Comparison of ENCODE assay signal across 9 cellular contexts in genomic region chr18:62663731-62664336, GRCh38. TPM values are rescaled to one million over a fixed set of nuclear protein-coding genes. Genes with fewer than 3 reads are reported as not detected.
DNase-seq lines count a peak whose midpoint lies in the region; ATAC-seq, FAIRE-seq and TF ChIP-seq lines count a peak whose summit lies in the region.
"Had no signal": no experiment of that assay in that cellular context is flagged by ENCODE, and none has a peak within 500 bp of the region (broad histone marks: within the 10 kb centered on the region; RNA-seq: fewer than 3 reads in every experiment).

No MANE protein-coding gene starts in this region.

- H3K27me3 ChIP-seq in bronchial epithelial cell (ENCODE audit: control insufficient read depth, insufficient read depth, low read length): no peaks in the 10 kb centered on the region

- ATAC-seq in GM19438 (IDR thresholded peaks at IDR 0.05; ENCODE audit: low read depth, unreplicated experiment): peak; percentile 71
- peak; percentile 89 for ATAC-seq in HG03439 (IDR thresholded peaks at IDR 0.05; ENCODE audit: unreplicated experiment)
- ATAC-seq in activated naive CD8-positive, alpha-beta T cell treated with anti-CD3 and anti-CD28 coated beads, Interleukin-2, amount 50 U/mL, for 24 hours: no peak

- no peaks in the 10 kb centered on the region for H3K36me3 ChIP-seq in bronchial epithelial cell (ENCODE audit: control insufficient read depth, insufficient read depth, low read length)

- no peak overlapping the region for H3K27ac Mint-ChIP-seq in activated naive CD8-positive, alpha-beta T cell treated with anti-CD3 and anti-CD28 coated beads, Interleukin-2, amount 50 U/mL, for 24 hours
- H3K27ac Mint-ChIP-seq: stimulated activated naive CD8-positive, alpha-beta T cell treated with anti-CD3 and anti-CD28 coated beads, Interleukin-15, Interleukin-2, amounts not matched to agents 100 ng/mL and 50 ng/mL, for 24 hours had no signal

- H3K4me1 Mint-ChIP-seq in activated naive CD8-positive, alpha-beta T cell treated with anti-CD3 and anti-CD28 coated beads, Interleukin-2, amount 50 U/mL, for 24 hours: peaks cover 3% of the 10 kb centered on the region

- H3K4me3 Mint-ChIP-seq in activated naive CD8-positive, alpha-beta T cell treated with anti-CD3 and anti-CD28 coated beads, Interleukin-2, amount 50 U/mL, for 24 hours: no peak overlapping the region
- H3K4me3 Mint-ChIP-seq: stimulated activated naive CD8-positive, alpha-beta T cell treated with anti-CD3 and anti-CD28 coated beads, Interleukin-15, Interleukin-2, amounts not matched to agents 100 ng/mL and 50 ng/mL, for 24 hours had no signal

- no peak for TF ChIP-seq CTCF in bronchial epithelial cell (IDR thresholded peaks at IDR 0.05; ENCODE audit: insufficient read depth, low read length, severe bottlenecking)

- no peak overlapping the region for H3K4me3 ChIP-seq in bronchial epithelial cell (ENCODE audit: low read depth, low read length)

- DNase-seq in AG20443 (ENCODE audit: low spot score) (peak; percentile 51), bronchial epithelial cell (ENCODE audit: low read depth) (peak; percentile 36), KBM-7 (no peak), CD1c-positive myeloid dendritic cell (ENCODE audit: extremely low spot score) (no peak)
- DNase-seq in activated naive CD4-positive, alpha-beta T cell treated with anti-CD3 and anti-CD28 coated beads, Interleukin-2, amount 50 U/mL, for 16 hours: no peak
- DNase-seq in activated naive CD8-positive, alpha-beta T cell treated with anti-CD3 and anti-CD28 coated beads, Interleukin-2, amount 50 U/mL, for 24 hours: no peak

- no peaks in the 10 kb centered on the region for H3K9me3 Mint-ChIP-seq in activated naive CD8-positive, alpha-beta T cell treated with anti-CD3 and anti-CD28 coated beads, Interleukin-2, amount 50 U/mL, for 24 hours
- H3K9me3 Mint-ChIP-seq: stimulated activated naive CD8-positive, alpha-beta T cell treated with anti-CD3 and anti-CD28 coated beads, Interleukin-15, Interleukin-2, amounts not matched to agents 100 ng/mL and 50 ng/mL, for 24 hours had no signal

- H3K36me3 Mint-ChIP-seq in activated naive CD8-positive, alpha-beta T cell treated with anti-CD3 and anti-CD28 coated beads, Interleukin-2, amount 50 U/mL, for 24 hours (ENCODE audit: low read depth): no peaks in the 10 kb centered on the region

- in situ Hi-C loops in KBM-7 (cut with MboI; ENCODE audit: low pct_unique_long_range_greater_than_20kb, low sequenced_read_pairs): no loop called here

- no peaks in the 10 kb centered on the region for H3K27me3 Mint-ChIP-seq in activated naive CD8-positive, alpha-beta T cell treated with anti-CD3 and anti-CD28 coated beads, Interleukin-2, amount 50 U/mL, for 24 hours
- H3K27me3 Mint-ChIP-seq: stimulated activated naive CD8-positive, alpha-beta T cell treated with anti-CD3 and anti-CD28 coated beads, Interleukin-15, Interleukin-2, amounts not matched to agents 100 ng/mL and 50 ng/mL, for 24 hours had no signal

- FAIRE-seq in bronchial epithelial cell (lab: Jason Lieb, UNC): no peak

RNA-seq across cellular contexts. Expression of gene PHLPP1, which starts 51.5 kb away (rescaled TPM):
- total RNA-seq in bronchial epithelial cell: 3.4 and 5.6 TPM in 2 replicates

Comparison
In these comparisons a context has a peak if more than half of its experiments do, and no peak if none do; other contexts are left out.
1. DNase-seq: peak in AG20443 (single experiment) and bronchial epithelial cell (single experiment); none in KBM-7 (single experiment), activated naive CD4-positive, alpha-beta T cell treated with anti-CD3 and anti-CD28 coated beads, Interleukin-2, amount 50 U/mL, for 16 hours (single experiment), CD1c-positive myeloid dendritic cell (single experiment) and activated naive CD8-positive, alpha-beta T cell treated with anti-CD3 and anti-CD28 coated beads, Interleukin-2, amount 50 U/mL, for 24 hours (single experiment).